22 cellular contexts compared by ENCODE assay signal in the genomic region with DNA sequence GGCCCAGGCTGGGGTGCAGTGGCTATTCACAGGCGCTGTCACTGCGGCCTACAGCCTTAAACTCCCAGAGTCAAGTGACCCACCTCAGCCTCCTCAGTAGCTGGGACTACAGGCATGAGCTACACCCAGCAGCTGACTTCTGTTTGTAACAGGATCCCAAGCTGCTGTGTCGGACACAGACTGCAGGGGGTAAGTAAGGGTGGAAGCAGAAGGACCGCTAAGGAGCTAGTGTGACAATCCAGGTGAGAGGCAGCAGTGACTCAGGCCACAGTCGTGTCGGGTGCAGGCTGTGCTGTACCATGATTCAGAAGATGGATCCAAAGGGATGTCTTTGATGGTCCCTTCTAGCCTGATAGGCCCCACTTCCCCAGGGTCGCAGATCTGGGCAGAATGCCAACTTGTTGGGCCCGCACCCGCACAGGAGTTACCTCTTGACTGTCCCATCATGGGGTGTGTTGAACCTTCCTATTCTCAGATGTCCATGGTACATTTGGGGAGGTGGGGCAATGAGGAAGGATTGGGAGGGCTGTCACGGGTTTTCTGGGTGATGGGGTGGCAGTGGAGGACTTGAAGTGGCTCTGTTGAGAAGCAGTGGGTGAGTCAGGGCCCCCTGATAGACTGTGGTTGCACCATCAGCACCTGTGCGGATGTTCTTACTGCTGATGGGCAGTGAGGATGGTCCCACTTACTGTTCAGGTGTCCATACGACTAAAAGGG. TPM values are rescaled to one million over a fixed set of nuclear protein-coding genes. Genes with fewer than 3 reads are reported as not detected.
DNase-seq lines count a peak whose midpoint lies in the region; ATAC-seq and TF ChIP-seq lines count a peak whose summit lies in the region.
"Had no signal": no experiment of that assay in that cellular context is flagged by ENCODE, and none has a peak within 500 bp of the region (broad histone marks: within the 10 kb centered on the region; RNA-seq: fewer than 3 reads in every experiment).

No MANE protein-coding gene starts in this region.

- H3K27me3 ChIP-seq in trophoblast cell (ENCODE audit: insufficient read depth, low read length): no peaks in the 10 kb centered on the region
- H3K27me3 ChIP-seq: MG63 had no signal

- ATAC-seq in T-helper 17 cell (no peak), HG03039 (IDR thresholded peaks at IDR 0.05; ENCODE audit: unreplicated experiment) (no peak)

- peaks cover under 1 to 6% of the 10 kb centered on the region in 2 experiments for H3K36me3 ChIP-seq in trophoblast cell (ENCODE audit: control insufficient read depth in 1 of 2, insufficient read depth in 2 of 2, low read length in 2 of 2)

- H3K14ac ChIP-seq in trophoblast cell (ENCODE audit: low read length): no peak overlapping the region

- H3K27ac Mint-ChIP-seq in activated T-cell treated with anti-CD3 and anti-CD28 coated beads, Interleukin-2, amount 50 U/mL, for 24 hours: no peak overlapping the region
- peak overlapping the region; percentile 16 for H3K27ac Mint-ChIP-seq in T-helper 17 cell
- no peak overlapping the region for H3K27ac Mint-ChIP-seq in HFFc6
- H3K27ac Mint-ChIP-seq: B cell had no signal

- DNase-seq in activated T-cell treated with anti-CD3 and anti-CD28 coated beads, Interleukin-2, amount 50 U/mL, for 24 hours: peak; percentile 20
- no peak for DNase-seq in activated T-cell treated with anti-CD3 and anti-CD28 coated beads for 4 hours
- DNase-seq in HT-29 (ENCODE audit: low spot score): peak; percentile 19
- no peak for DNase-seq in T-helper 17 cell
- DNase-seq in trophoblast cell: peak; percentile 71 to 78
- no peak for DNase-seq in NOMO-1 treated with dmso at 0.1 percent for 144 hours (lab: John Stamatoyannopoulos, UW; ENCODE audit: unreplicated experiment)
- DNase-seq in HFFc6: no peak
- DNase-seq: DMS79 treated with DMSO at 0.1 percent for 48 hours, Kasumi-1, MG63, NCI-H1417, NCI-H187 treated with DMSO at 0.1 percent for 48 hours, NCI-H2171, NCI-H345, NCI-H524 treated with DMSO at 0.1 percent for 48 hours, NCI-H82, SHP77 treated with DMSO at 0.1 percent for 48 hours, SW 1271 had no signal

- peak overlapping the region; percentile 17 for H2AFZ ChIP-seq in trophoblast cell (ENCODE audit: insufficient read depth, low read length, poor library complexity)

- no CpG with 5 or more reads among the region's 12 CpGs for WGBS in trophoblast cell (ENCODE audit: extremely low coverage, insufficient coverage, insufficient read length)

- no peaks in the 10 kb centered on the region for H3K79me2 ChIP-seq in trophoblast cell (ENCODE audit: control insufficient read depth, insufficient read depth, low read length, poor library complexity)

- H3K9ac ChIP-seq in trophoblast cell (ENCODE audit: low read length): no peak overlapping the region

- H3K79me1 ChIP-seq in trophoblast cell (ENCODE audit: low read length): no peaks in the 10 kb centered on the region

- H4K91ac ChIP-seq in trophoblast cell (ENCODE audit: low read depth, low read length): no peak overlapping the region

- no peak overlapping the region for H3K23ac ChIP-seq in trophoblast cell (ENCODE audit: low read length)

- H3K36me3 Mint-ChIP-seq in activated T-cell treated with anti-CD3 and anti-CD28 coated beads, Interleukin-2, amount 50 U/mL, for 24 hours (ENCODE audit: low read depth): peaks cover 11% of the 10 kb centered on the region
- peaks cover 2% of the 10 kb centered on the region for H3K36me3 Mint-ChIP-seq in T-helper 17 cell (ENCODE audit: low read depth)
- H3K36me3 Mint-ChIP-seq in HFFc6 (ENCODE audit: low read depth): peaks cover 8% of the 10 kb centered on the region; the same call in 1 of the 2 replicates

- H3K9me3 ChIP-seq in T-helper 17 cell (ENCODE audit: control insufficient read depth, low read length, poor library complexity, severe bottlenecking) (no peaks in the 10 kb centered on the region), trophoblast cell (ENCODE audit: insufficient read depth, low read depth, low read length) (no peaks in the 10 kb centered on the region)
- H3K9me3 ChIP-seq: MG63 had no signal

- H3K4me3 ChIP-seq in trophoblast cell (ENCODE audit: low read depth, low read length): no peak overlapping the region
- H3K4me3 ChIP-seq: MG63, SK-N-MC had no signal

- H3K4me3 Mint-ChIP-seq in activated T-cell treated with anti-CD3 and anti-CD28 coated beads, Interleukin-2, amount 50 U/mL, for 24 hours: no peak overlapping the region
- no peak overlapping the region for H3K4me3 Mint-ChIP-seq in T-helper 17 cell
- no peak overlapping the region for H3K4me3 Mint-ChIP-seq in HFFc6
- H3K4me3 Mint-ChIP-seq: B cell, CD14-positive monocyte had no signal

- no peak for TF ChIP-seq CTCF in HFFc6 (IDR thresholded peaks at IDR 0.05)

- no peak overlapping the region for H2BK12ac ChIP-seq in trophoblast cell (ENCODE audit: low read length)

- H2BK120ac ChIP-seq in trophoblast cell (ENCODE audit: insufficient read depth, low read length, poor library complexity): no peak overlapping the region

- H3K4me2 ChIP-seq in trophoblast cell (ENCODE audit: low read length): no peak overlapping the region

- no peak overlapping the region for H2AK5ac ChIP-seq in trophoblast cell (ENCODE audit: low read length)

- no peak overlapping the region for H4K8ac ChIP-seq in trophoblast cell (ENCODE audit: low read depth, low read length)

- H3K18ac ChIP-seq in trophoblast cell (ENCODE audit: low read length): no peak overlapping the region

- no peaks in the 10 kb centered on the region for H3K4me1 ChIP-seq in trophoblast cell (ENCODE audit: control insufficient read depth in 1 of 2, insufficient read depth in 2 of 2, low read length in 2 of 2)

- no peak overlapping the region for H3K27ac ChIP-seq in trophoblast cell (ENCODE audit: low read depth, low read length)
- H3K27ac ChIP-seq: SK-N-MC had no signal

- no peaks in the 10 kb centered on the region for H3K27me3 Mint-ChIP-seq in activated T-cell treated with anti-CD3 and anti-CD28 coated beads, Interleukin-2, amount 50 U/mL, for 24 hours
- H3K27me3 Mint-ChIP-seq in T-helper 17 cell (no peaks in the 10 kb centered on the region), HFFc6 (ENCODE audit: insufficient read depth) (peaks cover 19% of the 10 kb centered on the region)
- H3K27me3 Mint-ChIP-seq: B cell had no signal

- H3K9me3 Mint-ChIP-seq in activated T-cell treated with anti-CD3 and anti-CD28 coated beads, Interleukin-2, amount 50 U/mL, for 24 hours: no peaks in the 10 kb centered on the region
- no peaks in the 10 kb centered on the region for H3K9me3 Mint-ChIP-seq in HFFc6
- H3K9me3 Mint-ChIP-seq: CD14-positive monocyte had no signal

- no peaks in the 10 kb centered on the region for H3K4me1 Mint-ChIP-seq in activated T-cell treated with anti-CD3 and anti-CD28 coated beads, Interleukin-2, amount 50 U/mL, for 24 hours (ENCODE audit: low read depth)
- H3K4me1 Mint-ChIP-seq in T-helper 17 cell (no peaks in the 10 kb centered on the region), HFFc6 (ENCODE audit: low read depth) (no peaks in the 10 kb centered on the region)
- H3K4me1 Mint-ChIP-seq: B cell, CD14-positive monocyte had no signal

- no peak overlapping the region for H4K12ac ChIP-seq in trophoblast cell (ENCODE audit: low read depth, low read length)

- H2BK5ac ChIP-seq in trophoblast cell (ENCODE audit: low read depth, low read length, poor library complexity): no peak overlapping the region

- no peak overlapping the region for H3K4ac ChIP-seq in trophoblast cell (ENCODE audit: low read depth, low read length)

RNA-seq across cellular contexts. Expression of a gene that starts 25.3 kb away (rescaled TPM):
- 57.0 and 61.5 TPM in 2 replicates for total RNA-seq in HT-29 (2014; rRNA removed; shearing (Covaris generic))
- total RNA-seq in T-helper 17 cell: 10 to 100 TPM; 16.7 to 23.0 TPM
- polyA plus RNA-seq in trophoblast cell (2013): 20.8 and 20.9 TPM in 2 replicates
- 10 to 100 TPM; 20.4 to 25.9 (median 23.7) TPM for total RNA-seq in HFFc6 (2021; fragmentation: NEBNext Ultra II Directional; extraction: Animal tissue kit (Norgen Biotek cat#: 25700))

RNA-seq across cellular contexts. Expression of a gene that starts 44.6 kb away (rescaled TPM):
- total RNA-seq in HT-29 (2014; rRNA removed; shearing (Covaris generic)): 21.4 and 37.0 TPM in 2 replicates
- total RNA-seq in T-helper 17 cell: 10 to 100 TPM; 33.9 to 45.4 TPM
- polyA plus RNA-seq in trophoblast cell (2013): 165 TPM in 2 replicates
- 100 to 1,000 TPM; 118 to 150 (median 140) TPM for total RNA-seq in HFFc6 (2021; fragmentation: NEBNext Ultra II Directional; extraction: Animal tissue kit (Norgen Biotek cat#: 25700))

Comparison
In these comparisons a context has a peak if more than half of its experiments do, and no peak if none do; other contexts are left out.
1. DNase-seq: peak in activated T-cell treated with anti-CD3 and anti-CD28 coated beads, Interleukin-2, amount 50 U/mL, for 24 hours (single experiment), HT-29 (single experiment) and trophoblast cell (2 of 2); none in activated T-cell treated with anti-CD3 and anti-CD28 coated beads for 4 hours (single experiment), T-helper 17 cell (0 of 3), NOMO-1 treated with dmso at 0.1 percent for 144 hours (single experiment) and HFFc6 (single experiment).